18 cellular contexts compared by ENCODE assay signal in genomic region chr3:149634573-149634972, GRCh38.
"Had no signal": no experiment of that assay in that cellular context is flagged by ENCODE, and none has a peak within 500 bp of the region (broad histone marks: within the 10 kb centered on the region; RNA-seq: fewer than 3 reads in every experiment).

No MANE protein-coding gene starts in this region.

- H3K27me3 ChIP-seq: cardiac muscle cell, tibial nerve had no signal

- H3K4me3 ChIP-seq: cardiac muscle cell, colonic mucosa, tibial nerve had no signal

- H3K27ac ChIP-seq: cardiac muscle cell, colonic mucosa, epithelial cell of prostate, WERI-Rb-1 had no signal

- DNase-seq: activated CD4-positive, alpha-beta memory T cell treated with anti-CD3 and anti-CD28 coated beads, Interleukin-2, amount 10 ng/mL, durations not matched to agents 7 days and 5 days; activated CD4-positive, alpha-beta T cell treated with anti-CD3 and anti-CD28 coated beads for 36 hours; activated CD8-positive, alpha-beta memory T cell treated with anti-CD3 and anti-CD28 coated beads, Interleukin-2, amount 50 U/mL, for 48 hours; activated naive CD8-positive, alpha-beta T cell treated with anti-CD3 and anti-CD28 coated beads, Interleukin-2, amount 10 ng/mL, durations not matched to agents 7 days and 5 days; colonic mucosa; effector CD8-positive, alpha-beta T cell; hippocampal formation; natural killer cell; occipital lobe; stimulated activated CD4-positive, alpha-beta T cell treated with anti-CD3 and anti-CD28 coated beads, Interleukin-15, amount 100 ng/mL, for 24 hours; stimulated activated CD4-positive, alpha-beta T cell treated with anti-CD3 and anti-CD28 coated beads, Interleukin-4, amount 100 ng/mL, for 4 hours; T-cell; T1000; WERI-Rb-1 had no signal

- H3K36me3 ChIP-seq: cardiac muscle cell, colonic mucosa, WERI-Rb-1 had no signal

- H3K9me3 ChIP-seq: colonic mucosa, tibial nerve had no signal

- FAIRE-seq: astrocyte had no signal

- H3K4me1 ChIP-seq: colonic mucosa had no signal
